In genomic region chr10:128047991-128048826, GRCh38 we compare ENCODE assay signal across 8 cellular contexts.
DNase-seq lines count a peak whose midpoint lies in the region; ATAC-seq lines count a peak whose summit lies in the region.

No MANE protein-coding gene starts in this region.

- H3K27me3 Mint-ChIP-seq in activated CD4-positive, alpha-beta T cell treated with anti-CD3 and anti-CD28 coated beads, Interleukin-2, amount 10 ng/mL, durations not matched to agents 7 days and 5 days = no peaks in the 10 kb centered on the region

- H3K27ac ChIP-seq in skin epidermis = peak overlapping the region; percentile 8 to 94 (median 85)

- H3K4me3 ChIP-seq in skin epidermis (peak overlapping the region; percentile 36 to 49 (median 43)), HAP-1 (no peak overlapping the region)

- no peaks in the 10 kb centered on the region for H3K9me3 Mint-ChIP-seq in activated CD4-positive, alpha-beta T cell treated with anti-CD3 and anti-CD28 coated beads, Interleukin-2, amount 10 ng/mL, durations not matched to agents 7 days and 5 days

- peak overlapping the region; percentile 97 for H3K27ac Mint-ChIP-seq in activated CD4-positive, alpha-beta T cell treated with anti-CD3 and anti-CD28 coated beads, Interleukin-2, amount 10 ng/mL, durations not matched to agents 7 days and 5 days

- ATAC-seq in HG03432 (IDR thresholded peaks at IDR 0.05; ENCODE audit: unreplicated experiment) = peak; percentile 44

- no peaks in the 10 kb centered on the region for H3K27me3 ChIP-seq in HAP-1 (ENCODE audit: low read depth)

- peaks cover 45% of the 10 kb centered on the region for H3K36me3 Mint-ChIP-seq in activated CD4-positive, alpha-beta T cell treated with anti-CD3 and anti-CD28 coated beads, Interleukin-2, amount 10 ng/mL, durations not matched to agents 7 days and 5 days (ENCODE audit: low read depth)

- no peaks in the 10 kb centered on the region for H3K4me1 ChIP-seq in HAP-1

- in situ Hi-C loops in HAP-1 (cut with MboI; ENCODE audit: low sequenced_read_pairs) = no loop called here

- no peaks in the 10 kb centered on the region for H3K36me3 ChIP-seq in HAP-1 (replicated peaks)

- no peaks in the 10 kb centered on the region for H3K9me3 ChIP-seq in HAP-1

- peak; percentile 40 for DNase-seq in activated CD4-positive, alpha-beta T cell treated with anti-CD3 and anti-CD28 coated beads for 48 hours
- no peak for DNase-seq in activated CD4-positive, alpha-beta T cell treated with anti-CD3 and anti-CD28 coated beads, Interleukin-2, amount 50 U/mL, for 4 hours
- DNase-seq in activated CD4-positive, alpha-beta T cell treated with anti-CD3 and anti-CD28 coated beads, Interleukin-2, amount 10 ng/mL, durations not matched to agents 7 days and 5 days = peak; percentile 28
- DNase-seq in globus pallidus (ENCODE audit: low spot score) = peak; percentile 58
- no peak for DNase-seq in HAP-1 (ENCODE audit: low spot score in 2 of 2)
- DNase-seq in NCI-H2227 treated with DMSO at 0.1 percent for 48 hours (lab: John Stamatoyannopoulos, UW) = no peak

- peak overlapping the region; percentile 91 for H3K4me3 Mint-ChIP-seq in activated CD4-positive, alpha-beta T cell treated with anti-CD3 and anti-CD28 coated beads, Interleukin-2, amount 10 ng/mL, durations not matched to agents 7 days and 5 days

- POLR2A ChIA-PET in activated CD4-positive, alpha-beta T cell treated with anti-CD3 and anti-CD28 coated beads, Interleukin-2, amount 10 ng/mL, durations not matched to agents 7 days and 5 days (lab: Charles Lee) = interaction anchor here (1.4 kb wide), 1 partner anchor 14 kb away, joined by 12 read pairs; no protein-coding TSS in a partner anchor

- H3K4me1 Mint-ChIP-seq in activated CD4-positive, alpha-beta T cell treated with anti-CD3 and anti-CD28 coated beads, Interleukin-2, amount 10 ng/mL, durations not matched to agents 7 days and 5 days = peaks cover 61% of the 10 kb centered on the region

- CTCF ChIA-PET in activated CD4-positive, alpha-beta T cell treated with anti-CD3 and anti-CD28 coated beads, Interleukin-2, amount 10 ng/mL, durations not matched to agents 7 days and 5 days (lab: Charles Lee) = interaction anchor here (0.6 to 3.3 kb wide), 10 partner anchors 8 to 141 kb away, joined by 3 to 23 read pairs (median 4); partner anchors contain the start of gene PTPRE

Comparison
In these comparisons a context has a peak if more than half of its experiments do, and no peak if none do; other contexts are left out.
1. DNase-seq: peak in activated CD4-positive, alpha-beta T cell treated with anti-CD3 and anti-CD28 coated beads for 48 hours (single experiment), activated CD4-positive, alpha-beta T cell treated with anti-CD3 and anti-CD28 coated beads, Interleukin-2, amount 10 ng/mL, durations not matched to agents 7 days and 5 days (single experiment) and globus pallidus (single experiment); none in activated CD4-positive, alpha-beta T cell treated with anti-CD3 and anti-CD28 coated beads, Interleukin-2, amount 50 U/mL, for 4 hours (0 of 2), HAP-1 (0 of 2) and NCI-H2227 treated with DMSO at 0.1 percent for 48 hours (single experiment).